Comparison of ENCODE assay signal across 1 cellular context in genomic region chr5:115423541-115423940, GRCh38.
TF ChIP-seq lines count a peak whose summit lies in the region.

No MANE protein-coding gene starts in this region.

TF ChIP-seq in GM23338, 12 proteins besides CTCF, POLR2A, EP300 and RAD21 (continued from another document):
- TF ChIP-seq REST (IDR thresholded peaks at IDR 0.05; ENCODE audit: unreplicated experiment) (no peak), EZH2phosphoT487 (IDR thresholded peaks at IDR 0.05; ENCODE audit: unreplicated experiment) (no peak), JUNB (IDR thresholded peaks at IDR 0.05; ENCODE audit: unreplicated experiment) (no peak), NANOG (IDR thresholded peaks at IDR 0.05; ENCODE audit: borderline replicate concordance) (no peak), EZH2 (IDR thresholded peaks at IDR 0.05; ENCODE audit: low read depth, unreplicated experiment) (no peak), POLR2AphosphoS5 (IDR thresholded peaks at IDR 0.05; ENCODE audit: low read depth) (no peak), ZNF114 (CRISPR knock-in tag; IDR thresholded peaks at IDR 0.05) (no peak), ETS1 (IDR thresholded peaks at IDR 0.05) (no peak)
